21 cellular contexts compared by ENCODE assay signal in the genomic region with DNA sequence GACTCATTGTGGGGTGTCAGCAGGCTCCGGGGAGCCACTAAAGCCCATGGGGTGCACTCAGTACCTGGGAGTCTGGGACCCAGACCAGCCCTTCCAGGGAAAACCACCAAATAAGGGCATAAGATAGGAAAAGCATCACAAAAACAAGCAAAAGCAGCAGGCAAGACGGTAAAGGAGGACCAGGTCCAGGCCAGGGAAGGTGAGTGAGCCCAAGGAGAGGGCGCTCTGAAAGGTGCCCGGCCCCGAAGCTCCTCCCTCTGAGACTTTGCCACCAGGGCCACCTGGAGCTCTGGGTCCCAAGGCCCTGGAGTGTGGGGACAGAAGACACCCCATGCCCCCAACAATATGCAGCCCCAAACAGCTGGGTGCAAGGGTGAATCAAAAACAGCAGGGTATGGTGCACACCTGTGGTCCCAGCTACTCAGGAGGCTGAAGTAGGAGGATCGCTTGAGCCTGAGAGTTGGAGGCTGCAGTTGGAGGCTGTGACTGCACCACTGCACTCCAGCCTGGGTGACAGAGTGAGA. TPM values are rescaled to one million over a fixed set of nuclear protein-coding genes. Genes with fewer than 3 reads are reported as not detected.
DNase-seq lines count a peak whose midpoint lies in the region; ATAC-seq lines count a peak whose summit lies in the region.
"Had no signal": no experiment of that assay in that cellular context is flagged by ENCODE, and none has a peak within 500 bp of the region (broad histone marks: within the 10 kb centered on the region; RNA-seq: fewer than 3 reads in every experiment).

No MANE protein-coding gene starts in this region.

- peaks cover 35% of the 10 kb centered on the region for H3K4me1 Mint-ChIP-seq in activated CD8-positive, alpha-beta memory T cell treated with anti-CD3 and anti-CD28 coated beads, Interleukin-2, amount 10 ng/mL, durations not matched to agents 7 days and 5 days
- H3K4me1 Mint-ChIP-seq in CD4-positive, alpha-beta memory T cell, result peaks cover 8 to 21% (median 14%) of the 10 kb centered on the region in 4 donors

- no peak overlapping the region for H2BK120ac ChIP-seq in neuronal stem cell (ENCODE audit: low read depth, low read length)

- no peak overlapping the region for H3K23ac ChIP-seq in neuronal stem cell (ENCODE audit: low read depth, low read length, poor library complexity)

- H3K4me3 Mint-ChIP-seq in activated CD8-positive, alpha-beta memory T cell treated with anti-CD3 and anti-CD28 coated beads, Interleukin-2, amount 10 ng/mL, durations not matched to agents 7 days and 5 days, result peak overlapping the region; percentile 44
- peak overlapping the region in 5 of 8 donors; percentile 41 to 83 (median 75) for H3K4me3 Mint-ChIP-seq in CD4-positive, alpha-beta memory T cell

- H3K9me3 Mint-ChIP-seq in activated CD8-positive, alpha-beta memory T cell treated with anti-CD3 and anti-CD28 coated beads, Interleukin-2, amount 10 ng/mL, durations not matched to agents 7 days and 5 days (ENCODE audit: low read depth), result peaks cover 2% of the 10 kb centered on the region
- H3K9me3 Mint-ChIP-seq in CD4-positive, alpha-beta memory T cell, result no peaks in the 10 kb centered on the region
- H3K9me3 Mint-ChIP-seq: activated B cell treated with CpG ODN at 0.5 μM for 24 hours had no signal

- H3K4ac ChIP-seq in neuronal stem cell (ENCODE audit: low read length), result no peak overlapping the region

- H3K9ac ChIP-seq in neuronal stem cell (ENCODE audit: low read depth, low read length, poor library complexity), result no peak overlapping the region

- WGBS in neuronal stem cell (ENCODE audit: extremely low coverage in 2 of 2, insufficient read length in 2 of 2, insufficient replicate concordance in 1 of 2), 2 donors, result no CpG with 5 or more reads among the region's 6 CpGs

- peak overlapping the region; percentile 47 for H3K27ac Mint-ChIP-seq in activated CD8-positive, alpha-beta memory T cell treated with anti-CD3 and anti-CD28 coated beads, Interleukin-2, amount 10 ng/mL, durations not matched to agents 7 days and 5 days
- peak overlapping the region in 6 of 7 donors; percentile 8 to 94 (median 86) for H3K27ac Mint-ChIP-seq in CD4-positive, alpha-beta memory T cell

- no peaks in the 10 kb centered on the region for H3K27me3 ChIP-seq in CD4-positive, alpha-beta memory T cell (ENCODE audit: insufficient read depth, low read length)
- peaks cover 8 to 66% (median 42%) of the 10 kb centered on the region in 3 experiments for H3K27me3 ChIP-seq in neuronal stem cell (ENCODE audit: control insufficient read depth in 3 of 3, insufficient read depth in 3 of 3, low read depth in 1 of 3, low read length in 3 of 3)

- H2AFZ ChIP-seq in neuronal stem cell (ENCODE audit: low read length), result no peak overlapping the region

- H3K4me3 ChIP-seq in CD4-positive, alpha-beta memory T cell (ENCODE audit: low read length in 2 of 2), result no peak overlapping the region
- no peak overlapping the region for H3K4me3 ChIP-seq in neuronal stem cell (ENCODE audit: low read length in 2 of 2)
- H3K4me3 ChIP-seq: upper lobe of left lung had no signal

- peak overlapping the region; percentile 56 for H3K27ac ChIP-seq in CD4-positive, alpha-beta memory T cell (ENCODE audit: low read depth, low read length)
- no peak overlapping the region for H3K27ac ChIP-seq in neuronal stem cell (replicated peaks; ENCODE audit: low read length)
- H3K27ac ChIP-seq: upper lobe of left lung had no signal

- intact Hi-C loops in CD4-positive, alpha-beta memory T cell (cut with micrococcal nuclease), result loop anchor here (10.0 kb wide), 1 partner anchor 193 kb away; a partner anchor contains a TSS

- no peaks in the 10 kb centered on the region for H3K36me3 ChIP-seq in CD4-positive, alpha-beta memory T cell (ENCODE audit: insufficient read depth, low read length)
- no peaks in the 10 kb centered on the region for H3K36me3 ChIP-seq in neuronal stem cell (replicated peaks in 1 of 2; ENCODE audit: control insufficient read depth in 2 of 2, insufficient read depth in 2 of 2, low read length in 2 of 2)
- H3K36me3 ChIP-seq: upper lobe of left lung had no signal

- peaks cover 2% of the 10 kb centered on the region for H3K36me3 Mint-ChIP-seq in activated CD8-positive, alpha-beta memory T cell treated with anti-CD3 and anti-CD28 coated beads, Interleukin-2, amount 10 ng/mL, durations not matched to agents 7 days and 5 days
- no peaks in the 10 kb centered on the region for H3K36me3 Mint-ChIP-seq in CD4-positive, alpha-beta memory T cell
- H3K36me3 Mint-ChIP-seq: IgD-negative memory B cell had no signal

- no peak overlapping the region for H2BK5ac ChIP-seq in neuronal stem cell (ENCODE audit: low read length)

- H3K9me3 ChIP-seq in CD4-positive, alpha-beta memory T cell (ENCODE audit: control insufficient read depth in 1 of 2, low read length in 2 of 2), result no peaks in the 10 kb centered on the region
- peaks cover 0 to 11% of the 10 kb centered on the region in 2 donors for H3K9me3 ChIP-seq in neuronal stem cell (replicated peaks in 1 of 2; ENCODE audit: control insufficient read depth in 2 of 2, insufficient read depth in 1 of 2, low read depth in 1 of 2, low read length in 2 of 2)
- H3K9me3 ChIP-seq: upper lobe of left lung had no signal

- no peaks in the 10 kb centered on the region for H3K79me1 ChIP-seq in neuronal stem cell (ENCODE audit: low read depth, low read length)

- DNase-seq in activated CD8-positive, alpha-beta memory T cell treated with anti-CD3 and anti-CD28 coated beads, Interleukin-2, amount 10 ng/mL, durations not matched to agents 7 days and 5 days, result peak; percentile 39
- DNase-seq in activated CD8-positive, alpha-beta memory T cell treated with anti-CD3 and anti-CD28 coated beads, Interleukin-2, amount 50 U/mL, for 4 hours, result no peak
- DNase-seq in CD4-positive, alpha-beta memory T cell, result no peak
- DNase-seq in activated naive CD4-positive, alpha-beta T cell treated with anti-CD3 and anti-CD28 coated beads, Interleukin-2, amount 50 U/mL, for 16 hours, result peak; percentile 6
- DNase-seq in neuronal stem cell (ENCODE audit: low spot score), result no peak
- no peak for DNase-seq in occipital lobe (lab: John Stamatoyannopoulos, UW)
- DNase-seq: activated B cell treated with CpG ODN at 0.5 μM for 24 hours, NCI-H2081 treated with DMSO at 0.1 percent for 48 hours, NCI-H446, OCI-M1, retina had no signal

- H2BK12ac ChIP-seq in neuronal stem cell (ENCODE audit: low read length), result peak overlapping the region; percentile 58

- no peak overlapping the region for H4K8ac ChIP-seq in neuronal stem cell (ENCODE audit: low read depth, low read length)

- POLR2A ChIA-PET in CD4-positive, alpha-beta memory T cell (lab: Charles Lee; ENCODE audit: partially characterized antibody), result interaction anchor here (1.0 to 1.7 kb wide), 6 partner anchors 10 to 88 kb away, joined by 3 to 6 read pairs (median 4); a partner anchor contains a TSS

- CTCF ChIA-PET in activated CD8-positive, alpha-beta memory T cell treated with anti-CD3 and anti-CD28 coated beads, Interleukin-2, amount 10 ng/mL, durations not matched to agents 7 days and 5 days (lab: Charles Lee), result interaction anchor here (1.0 to 2.7 kb wide), 5 partner anchors 12 to 172 kb away, joined by 3 to 14 read pairs (median 4); no protein-coding TSS in a partner anchor
- CTCF ChIA-PET in CD4-positive, alpha-beta memory T cell (lab: Charles Lee; ENCODE audit: partially characterized antibody), result interaction anchor here (0.7 to 2.3 kb wide), 4 partner anchors 12 to 251 kb away, joined by 3 to 8 read pairs (median 4); no protein-coding TSS in a partner anchor

- no peak overlapping the region for H2BK15ac ChIP-seq in neuronal stem cell (ENCODE audit: low read length)

- H3K4me1 ChIP-seq in CD4-positive, alpha-beta memory T cell (ENCODE audit: insufficient read depth, low read length), result peaks cover 61% of the 10 kb centered on the region
- H3K4me1 ChIP-seq in neuronal stem cell (ENCODE audit: control insufficient read depth in 2 of 2, insufficient read depth in 1 of 2, low read depth in 1 of 2, low read length in 2 of 2), result peaks cover 4 to 6% of the 10 kb centered on the region in 2 donors

- no peak overlapping the region for H3K4me2 ChIP-seq in neuronal stem cell (ENCODE audit: insufficient read depth, low read length, poor library complexity, severe bottlenecking)

- H3K18ac ChIP-seq in neuronal stem cell (ENCODE audit: low read length), result no peak overlapping the region

- no peak overlapping the region for H3K14ac ChIP-seq in neuronal stem cell (ENCODE audit: low read length)

- H4K91ac ChIP-seq in neuronal stem cell (ENCODE audit: low read depth, low read length, poor library complexity), result no peak overlapping the region

- peaks cover 9% of the 10 kb centered on the region for H3K27me3 Mint-ChIP-seq in activated CD8-positive, alpha-beta memory T cell treated with anti-CD3 and anti-CD28 coated beads, Interleukin-2, amount 10 ng/mL, durations not matched to agents 7 days and 5 days
- no peaks in the 10 kb centered on the region for H3K27me3 Mint-ChIP-seq in CD4-positive, alpha-beta memory T cell
- H3K27me3 Mint-ChIP-seq: activated B cell treated with CpG ODN at 0.5 μM for 24 hours had no signal

- H2AK5ac ChIP-seq in neuronal stem cell (ENCODE audit: low read depth, low read length), result no peak overlapping the region

- no peak for ATAC-seq in activated CD8-positive, alpha-beta memory T cell treated with anti-CD3 and anti-CD28 coated beads, Interleukin-2, amount 10 ng/mL, durations not matched to agents 7 days and 5 days
- no peak for ATAC-seq in GM21390 (IDR thresholded peaks at IDR 0.05; ENCODE audit: unreplicated experiment)
- no peak for ATAC-seq in HG03097 (IDR thresholded peaks at IDR 0.05; ENCODE audit: low FRiP score, unreplicated experiment)

RNA-seq across cellular contexts. Expression of a gene that starts 5.2 kb away (rescaled TPM):
- total RNA-seq in activated CD8-positive, alpha-beta memory T cell treated with anti-CD3 and anti-CD28 coated beads, Interleukin-2, amount 10 ng/mL, durations not matched to agents 7 days and 5 days, result under 1 TPM in 1 of 2 experiments, not detected in 1; 0.05 TPM
- total RNA-seq in CD4-positive, alpha-beta memory T cell, result not detected
- polyA plus RNA-seq in CD4-positive, alpha-beta memory T cell, result not detected
- 0.07 TPM for polyA plus RNA-seq in neuronal stem cell (2013, experiment 1 of 2)
- 0.07 TPM for polyA plus RNA-seq in neuronal stem cell (2013, experiment 2 of 2)
- not detected for total RNA-seq in occipital lobe
- total RNA-seq: Daoy, glomerular endothelial cell, lung microvascular endothelial cell, M059J, omental fat pad had no signal
- polyA plus RNA-seq: fibroblast of lung, IgD-negative memory B cell had no signal

RNA-seq across cellular contexts. Expression of a gene that starts 40.3 kb away (rescaled TPM):
- not detected for total RNA-seq in activated CD8-positive, alpha-beta memory T cell treated with anti-CD3 and anti-CD28 coated beads, Interleukin-2, amount 10 ng/mL, durations not matched to agents 7 days and 5 days
- not detected for total RNA-seq in CD4-positive, alpha-beta memory T cell
- polyA plus RNA-seq in CD4-positive, alpha-beta memory T cell, result not detected
- 0.06 TPM for polyA plus RNA-seq in neuronal stem cell (2013, experiment 1 of 2)
- polyA plus RNA-seq in neuronal stem cell (2013, experiment 2 of 2), result 0.01 TPM
- total RNA-seq in occipital lobe, result not detected
- total RNA-seq: activated B cell treated with CpG ODN at 0.5 μM for 24 hours, Daoy, fibroblast of lung, glomerular endothelial cell, lung microvascular endothelial cell, M059J, omental fat pad, upper lobe of left lung had no signal
- polyA plus RNA-seq: fibroblast of lung, IgD-negative memory B cell had no signal

RNA-seq across cellular contexts. Expression of a gene that starts 57.2 kb away (rescaled TPM):
- total RNA-seq in activated CD8-positive, alpha-beta memory T cell treated with anti-CD3 and anti-CD28 coated beads, Interleukin-2, amount 10 ng/mL, durations not matched to agents 7 days and 5 days, result 10 to 100 TPM; 53.4 to 79.7 TPM
- 10 to 100 TPM; 58.8 to 62.3 TPM for total RNA-seq in CD4-positive, alpha-beta memory T cell
- 10 to 100 TPM; 48.1 to 49.7 TPM for polyA plus RNA-seq in CD4-positive, alpha-beta memory T cell
- 38.0 TPM for polyA plus RNA-seq in neuronal stem cell (2013, experiment 1 of 2)
- polyA plus RNA-seq in neuronal stem cell (2013, experiment 2 of 2), result 37.0 TPM
- total RNA-seq in occipital lobe, result 13.1 TPM

Comparison
In these comparisons a context has a peak if more than half of its experiments do, and no peak if none do; other contexts are left out.
1. DNase-seq: peak in activated CD8-positive, alpha-beta memory T cell treated with anti-CD3 and anti-CD28 coated beads, Interleukin-2, amount 10 ng/mL, durations not matched to agents 7 days and 5 days (single experiment) and activated naive CD4-positive, alpha-beta T cell treated with anti-CD3 and anti-CD28 coated beads, Interleukin-2, amount 50 U/mL, for 16 hours (single experiment); none in activated CD8-positive, alpha-beta memory T cell treated with anti-CD3 and anti-CD28 coated beads, Interleukin-2, amount 50 U/mL, for 4 hours (single experiment), CD4-positive, alpha-beta memory T cell (0 of 5), neuronal stem cell (single experiment) and occipital lobe (single experiment).